Comparison of ENCODE assay signal across 17 cellular contexts in the genomic region with DNA sequence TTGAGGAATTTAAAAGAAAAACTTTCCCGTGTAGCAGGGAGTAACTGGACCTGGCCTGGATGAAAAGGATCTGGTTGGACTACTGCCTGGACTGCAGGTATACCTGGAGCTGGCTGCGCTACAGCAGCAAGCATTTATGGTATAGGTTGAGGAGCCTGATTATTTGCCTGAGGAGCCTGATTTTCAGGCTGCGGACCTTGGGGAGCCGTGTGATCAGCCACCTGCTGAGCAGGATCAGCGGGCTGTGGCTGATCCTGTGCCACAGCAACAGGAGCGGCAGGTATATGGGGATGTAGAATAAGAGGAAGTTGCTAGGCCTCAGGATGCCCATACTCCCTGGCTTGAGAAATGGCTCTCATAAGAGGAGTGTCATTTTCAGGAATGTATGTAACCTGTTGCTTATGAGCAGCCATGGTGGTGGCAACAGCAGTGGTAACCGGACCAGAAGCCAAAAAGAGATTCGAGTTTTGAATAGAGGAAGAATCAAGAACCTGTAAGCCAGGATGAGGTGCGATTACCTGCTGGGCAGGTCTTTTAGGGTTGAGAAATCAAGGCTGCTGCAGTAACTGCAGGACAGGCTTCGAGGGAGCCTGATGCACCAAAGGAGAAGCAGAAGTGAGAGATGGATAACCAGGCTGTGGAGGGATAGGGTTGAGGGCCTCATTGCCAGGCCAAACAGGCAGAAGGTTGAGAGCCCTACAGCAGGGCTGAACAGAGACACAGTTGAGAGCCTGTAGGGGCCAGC.
DNase-seq lines count a peak whose midpoint lies in the region; ATAC-seq and TF ChIP-seq lines count a peak whose summit lies in the region.
"Had no signal": no experiment of that assay in that cellular context is flagged by ENCODE, and none has a peak within 500 bp of the region (broad histone marks: within the 10 kb centered on the region; RNA-seq: fewer than 3 reads in every experiment).

No MANE protein-coding gene starts in this region.

- H3K27ac ChIP-seq in C4-2B, result peak overlapping the region; percentile 26
- no peak overlapping the region for H3K27ac ChIP-seq in endodermal cell (ENCODE audit: low read depth, low read length)
- H3K27ac ChIP-seq: SK-N-MC had no signal

- H3K27me3 Mint-ChIP-seq in endodermal cell (ENCODE audit: insufficient read depth), result no peaks in the 10 kb centered on the region
- H3K27me3 Mint-ChIP-seq in stimulated activated memory B cell treated with anti-CD40 and anti-IgM and Interleukin-4, amounts not matched to agents 10 μg/mL and 1 μg/mL and 100 μg/mL, for 72 hours, result no peaks in the 10 kb centered on the region

- peaks cover 4% of the 10 kb centered on the region for H3K36me3 ChIP-seq in endodermal cell (ENCODE audit: control insufficient read depth, insufficient read depth, low read length)

- 80 to 81% methylated on average over 9 to 10 of the region's 10 CpGs for WGBS in endodermal cell (ENCODE audit: insufficient coverage in 1 of 2, insufficient read length in 1 of 2), 2 experiments

- no peak overlapping the region for H3K9ac ChIP-seq in endodermal cell (ENCODE audit: extremely low read depth, low read length, poor library complexity, severe bottlenecking)

- peaks cover 35% of the 10 kb centered on the region for H3K4me1 Mint-ChIP-seq in endodermal cell
- peaks cover 28% of the 10 kb centered on the region for H3K4me1 Mint-ChIP-seq in stimulated activated memory B cell treated with anti-CD40 and anti-IgM and Interleukin-4, amounts not matched to agents 10 μg/mL and 1 μg/mL and 100 μg/mL, for 72 hours

- no peaks in the 10 kb centered on the region for H3K27me3 ChIP-seq in endodermal cell (ENCODE audit: control insufficient read depth, insufficient read depth, low read length, poor library complexity, severe bottlenecking)

- H3K27ac Mint-ChIP-seq in endodermal cell, result no peak overlapping the region
- H3K27ac Mint-ChIP-seq in stimulated activated memory B cell treated with anti-CD40 and anti-IgM and Interleukin-4, amounts not matched to agents 10 μg/mL and 1 μg/mL and 100 μg/mL, for 72 hours, result peak overlapping the region; percentile 28

- no peak for ATAC-seq in stimulated activated memory B cell treated with anti-CD40 and anti-IgM and Interleukin-4, amounts not matched to agents 10 μg/mL and 1 μg/mL and 100 μg/mL, for 72 hours
- ATAC-seq in GM19351 (IDR thresholded peaks at IDR 0.05; ENCODE audit: unreplicated experiment), result no peak

- peaks cover 9% of the 10 kb centered on the region for H3K4me1 ChIP-seq in endodermal cell (ENCODE audit: control insufficient read depth, insufficient read depth, low read length)

- peak; percentile 90 for DNase-seq in LNCaP clone FGC (ENCODE audit: low read depth)
- DNase-seq in endodermal cell, result peak; percentile 72
- DNase-seq in superior temporal gyrus (ENCODE audit: extremely low spot score), result no peak
- DNase-seq in NCI-H226, result no peak
- DNase-seq: AML-193, IMR-90, Karpas-422, NCI-H1694, NCI-H2081 treated with DMSO at 0.1 percent for 48 hours, NCI-H2171 treated with DMSO at 0.1 percent for 48 hours, NCI-H446, NCI-H526 treated with DMSO at 0.1 percent for 48 hours, Right ventricle myocardium superior had no signal

- H3K4me3 ChIP-seq in LNCaP clone FGC (ENCODE audit: low read depth, low read length), result no peak overlapping the region
- no peak overlapping the region for H3K4me3 ChIP-seq in endodermal cell (ENCODE audit: low read length)
- H3K4me3 ChIP-seq: SK-N-MC had no signal

- H3K4me3 Mint-ChIP-seq in endodermal cell, result no peak overlapping the region
- H3K4me3 Mint-ChIP-seq in stimulated activated memory B cell treated with anti-CD40 and anti-IgM and Interleukin-4, amounts not matched to agents 10 μg/mL and 1 μg/mL and 100 μg/mL, for 72 hours, result no peak overlapping the region

- H3K9me3 ChIP-seq in endodermal cell (ENCODE audit: control insufficient read depth, low read length), result peaks cover 7% of the 10 kb centered on the region

- no peaks in the 10 kb centered on the region for H3K9me3 Mint-ChIP-seq in endodermal cell
- H3K9me3 Mint-ChIP-seq in stimulated activated memory B cell treated with anti-CD40 and anti-IgM and Interleukin-4, amounts not matched to agents 10 μg/mL and 1 μg/mL and 100 μg/mL, for 72 hours, result no peaks in the 10 kb centered on the region

- no peaks in the 10 kb centered on the region for H3K36me3 Mint-ChIP-seq in endodermal cell (ENCODE audit: low read depth)
- no peaks in the 10 kb centered on the region for H3K36me3 Mint-ChIP-seq in stimulated activated memory B cell treated with anti-CD40 and anti-IgM and Interleukin-4, amounts not matched to agents 10 μg/mL and 1 μg/mL and 100 μg/mL, for 72 hours

- TF ChIP-seq CTCF in C4-2B (conservative IDR thresholded peaks at IDR 0.05) (no peak), LNCaP clone FGC (IDR thresholded peaks at IDR 0.05; ENCODE audit: control insufficient read depth, extremely low read depth, insufficient read depth) (no peak), endodermal cell (conservative IDR thresholded peaks at IDR 0.05) (no peak)

Comparison
In these comparisons a context has a peak if more than half of its experiments do, and no peak if none do; other contexts are left out.
1. DNase-seq: peak in LNCaP clone FGC (single experiment) and endodermal cell (single experiment); none in superior temporal gyrus (single experiment) and NCI-H226 (single experiment).